Comparison of ENCODE assay signal across 14 cellular contexts in genomic region chr17:82938486-82939212, GRCh38.
DNase-seq lines count a peak whose midpoint lies in the region; ATAC-seq and TF ChIP-seq lines count a peak whose summit lies in the region.
"Had no signal": no experiment of that assay in that cellular context is flagged by ENCODE, and none has a peak within 500 bp of the region (broad histone marks: within the 10 kb centered on the region; RNA-seq: fewer than 3 reads in every experiment).

No MANE protein-coding gene starts in this region.

- ATAC-seq in GM19397 (IDR thresholded peaks at IDR 0.05; ENCODE audit: unreplicated experiment) (no peak), GM19328 (IDR thresholded peaks at IDR 0.05; ENCODE audit: unreplicated experiment) (no peak)

- peaks cover 70% of the 10 kb centered on the region for H3K36me3 Mint-ChIP-seq in nephron progenitor cell (ENCODE audit: low read depth)

- peaks cover 13% of the 10 kb centered on the region for H3K9me3 Mint-ChIP-seq in nephron progenitor cell

- in situ Hi-C loops in ACHN (cut with HindIII; ENCODE audit: low pct_ligation_motif_present, low pct_unique_long_range_greater_than_20kb, low sequenced_read_pairs), result no loop called here

- TF ChIP-seq CTCF in nephron progenitor cell (IDR thresholded peaks at IDR 0.05), result no peak

- H3K27ac Mint-ChIP-seq in nephron progenitor cell, result peak overlapping the region; percentile 69
- H3K27ac Mint-ChIP-seq: neural progenitor cell had no signal

- DNase-seq in NCI-H2196 (lab: John Stamatoyannopoulos, UW; ENCODE audit: unreplicated experiment), result peak; percentile 34
- DNase-seq in NCI-H2196 treated with DMSO at 0.1 percent for 48 hours (lab: John Stamatoyannopoulos, UW; ENCODE audit: unreplicated experiment), result no peak
- DNase-seq in ACHN, result peak; percentile 11
- peak; percentile 38 for DNase-seq in cerebellar cortex (ENCODE audit: low spot score)
- DNase-seq in nephron progenitor cell, result no peak
- no peak for DNase-seq in LoVo (ENCODE audit: low spot score)
- DNase-seq: DND-41, endodermal cell, NCI-H1930, SW 1271 had no signal

- H3K27me3 Mint-ChIP-seq in nephron progenitor cell (ENCODE audit: low read depth, poor library complexity), result no peaks in the 10 kb centered on the region
- H3K27me3 Mint-ChIP-seq: activated naive CD8-positive, alpha-beta T cell had no signal

- peaks cover 22% of the 10 kb centered on the region for H3K4me1 Mint-ChIP-seq in nephron progenitor cell
- H3K4me1 Mint-ChIP-seq: endodermal cell had no signal

- H3K4me3 Mint-ChIP-seq in nephron progenitor cell, result no peak overlapping the region
- H3K4me3 Mint-ChIP-seq: activated naive CD8-positive, alpha-beta T cell; endodermal cell; neural progenitor cell had no signal

Comparison
In these comparisons a context has a peak if more than half of its experiments do, and no peak if none do; other contexts are left out.
1. DNase-seq: peak in NCI-H2196 (single experiment), ACHN (single experiment) and cerebellar cortex (single experiment); none in NCI-H2196 treated with DMSO at 0.1 percent for 48 hours (single experiment), nephron progenitor cell (single experiment) and LoVo (single experiment).